34 cellular contexts compared by ENCODE assay signal in the genomic region with DNA sequence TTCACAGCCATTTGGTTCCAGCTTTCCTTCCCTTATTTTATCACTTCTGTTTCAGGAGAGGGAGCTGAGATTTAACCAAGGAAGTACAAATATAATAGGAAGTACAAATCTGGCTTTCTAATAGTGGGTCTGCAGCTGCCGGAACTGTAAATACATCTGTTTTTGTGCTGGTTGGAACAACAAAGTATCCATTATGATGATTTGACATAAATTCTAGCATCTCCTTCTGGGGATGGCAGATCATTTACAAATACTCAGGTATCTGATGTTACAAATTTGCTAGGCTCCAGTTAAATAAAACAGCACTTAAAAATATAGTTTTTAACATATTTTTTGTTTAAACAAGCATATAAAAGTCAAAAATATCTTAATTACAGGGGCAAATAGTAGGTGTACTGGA.
"Had no signal": no experiment of that assay in that cellular context is flagged by ENCODE, and none has a peak within 500 bp of the region (broad histone marks: within the 10 kb centered on the region; RNA-seq: fewer than 3 reads in every experiment).

No MANE protein-coding gene starts in this region.

- H3K36me3 ChIP-seq: adrenal gland, brain microvascular endothelial cell, breast epithelium had no signal

- H3K27ac ChIP-seq: adrenal gland, body of pancreas, brain microvascular endothelial cell, breast epithelium, VCaP had no signal

- FAIRE-seq: astrocyte, colon, TTC549 had no signal

- ATAC-seq: activated CD8-positive, alpha-beta T cell treated with anti-CD3 and anti-CD28 coated beads for 36 hours; activated naive CD4-positive, alpha-beta T cell treated with anti-CD3 and anti-CD28 coated beads, Interleukin-2, amount 50 U/mL, for 72 hours; activated T-cell treated with anti-CD3 and anti-CD28 coated beads, Interleukin-2, amount 50 U/mL, for 4 hours; activated T-cell treated with anti-CD3 and anti-CD28 coated beads, Interleukin-2, amount 50 U/mL, for 72 hours; activated T-helper 17 cell treated with anti-CD3 and anti-CD28 coated beads, Interleukin-2, amount 50 U/mL, for 72 hours; body of pancreas had no signal

- H3K27me3 ChIP-seq: adrenal gland, body of pancreas, brain microvascular endothelial cell, breast epithelium had no signal

- H3K9me3 ChIP-seq: adrenal gland, body of pancreas, breast epithelium had no signal

- H3K4me1 ChIP-seq: adrenal gland, body of pancreas, breast epithelium had no signal

- DNase-seq: activated B cell treated with CpG ODN at 0.5 μM for 24 hours; activated CD4-positive, alpha-beta memory T cell treated with anti-CD3 and anti-CD28 coated beads for 36 hours; activated CD4-positive, alpha-beta T cell treated with anti-CD3 and anti-CD28 coated beads for 4 hours; activated CD4-positive, alpha-beta T cell treated with anti-CD3 and anti-CD28 coated beads, Interleukin-2, amount 10 ng/mL, durations not matched to agents 24 days and 14 days; activated CD4-positive, alpha-beta T cell treated with anti-CD3 and anti-CD28 coated beads, Interleukin-2, amount 50 U/mL, for 1 hour; activated CD4-positive, alpha-beta T cell treated with anti-CD3 and anti-CD28 coated beads, Interleukin-2, amount 50 U/mL, for 4 hours; activated CD4-positive, CD25-positive, alpha-beta regulatory T cell treated with anti-CD3 and anti-CD28 coated beads, Interleukin-2, amount 50 U/mL, for 72 hours; activated CD8-positive, alpha-beta memory T cell treated with anti-CD3 and anti-CD28 coated beads, Interleukin-2, amount 50 U/mL, for 4 hours; activated CD8-positive, alpha-beta T cell treated with anti-CD3 and anti-CD28 coated beads for 36 hours; activated effector memory CD4-positive, alpha-beta T cell treated with anti-CD3 and anti-CD28 coated beads, Interleukin-2, amount 50 U/mL, for 16 hours; activated gamma-delta T cell treated with Interleukin-2 at 50 U/mL for 16 hours; activated naive CD4-positive, alpha-beta T cell; activated naive CD4-positive, alpha-beta T cell treated with anti-CD3 and anti-CD28 coated beads for 36 hours; activated naive CD4-positive, alpha-beta T cell treated with anti-CD3 and anti-CD28 coated beads, Interleukin-2, amount 50 U/mL, for 16 hours; activated naive CD8-positive, alpha-beta T cell treated with anti-CD3 and anti-CD28 coated beads for 36 hours; activated T-cell treated with anti-CD3 and anti-CD28 coated beads for 4 hours; activated T-cell treated with anti-CD3 and anti-CD28 coated beads, Interleukin-2, amount 50 U/mL, for 1 hour; activated T-cell treated with anti-CD3 and anti-CD28 coated beads, Interleukin-2, amount 50 U/mL, for 4 hours; activated T-cell treated with anti-CD3 and anti-CD28 coated beads, Interleukin-2, amount 50 U/mL, for 72 hours; adrenal gland; amniotic stem cell; aorta; body of pancreas; brain microvascular endothelial cell; central memory CD4-positive, alpha-beta T cell; T-helper 2 cell; T-helper 9 cell had no signal

- H3K4me3 ChIP-seq: adrenal gland, body of pancreas, breast epithelium had no signal
